In the genomic region with DNA sequence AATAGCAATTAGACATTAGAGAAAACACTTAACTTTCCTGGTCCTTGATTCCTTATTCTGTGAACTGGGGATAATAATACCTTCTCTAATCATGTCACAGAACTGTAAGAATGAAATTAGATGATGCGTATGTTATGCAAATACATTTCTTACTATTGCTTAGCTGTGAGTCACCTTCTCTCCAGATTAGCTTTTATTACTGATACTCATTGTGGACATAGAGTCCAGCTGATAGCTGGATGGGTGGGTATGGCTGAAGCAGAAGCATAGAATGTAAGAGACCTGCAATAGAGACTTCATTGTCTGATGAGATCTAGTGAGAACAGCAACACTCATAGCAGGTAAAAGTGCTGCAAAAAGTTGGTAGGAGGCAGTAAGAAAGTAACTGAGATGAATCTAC, we compare ENCODE assay signal across 29 cellular contexts.
"Had no signal": no experiment of that assay in that cellular context is flagged by ENCODE, and none has a peak within 500 bp of the region (broad histone marks: within the 10 kb centered on the region; RNA-seq: fewer than 3 reads in every experiment).

No MANE protein-coding gene starts in this region.

- H3K36me3 Mint-ChIP-seq: activated CD4-positive, alpha-beta memory T cell treated with anti-CD3 and anti-CD28 coated beads for 36 hours; activated naive CD8-positive, alpha-beta T cell; brain had no signal

- H3K9me2 ChIP-seq: SK-N-SH had no signal

- H3K27me3 ChIP-seq: SJCRH30 had no signal

- H3K36me3 ChIP-seq: SJCRH30 had no signal

- H3K9ac ChIP-seq: SK-N-SH had no signal

- H3K9me3 ChIP-seq: SJCRH30 had no signal

- H3K27ac Mint-ChIP-seq: activated CD4-positive, alpha-beta memory T cell treated with anti-CD3 and anti-CD28 coated beads for 36 hours; activated CD4-positive, alpha-beta T cell treated with anti-CD3 and anti-CD28 coated beads, Interleukin-2, amount 10 ng/mL, durations not matched to agents 7 days and 5 days; activated naive CD4-positive, alpha-beta T cell treated with anti-CD3 and anti-CD28 coated beads for 36 hours; activated naive CD8-positive, alpha-beta T cell; activated T-helper 17 cell treated with anti-CD3 and anti-CD28 coated beads, Interleukin-2, amount 50 U/mL, for 72 hours; brain had no signal

- H3K4me3 Mint-ChIP-seq: activated CD4-positive, alpha-beta memory T cell treated with anti-CD3 and anti-CD28 coated beads for 36 hours; activated CD4-positive, alpha-beta T cell treated with anti-CD3 and anti-CD28 coated beads, Interleukin-2, amount 10 ng/mL, durations not matched to agents 7 days and 5 days; activated naive CD4-positive, alpha-beta T cell treated with anti-CD3 and anti-CD28 coated beads for 36 hours; activated naive CD8-positive, alpha-beta T cell; activated T-helper 17 cell treated with anti-CD3 and anti-CD28 coated beads, Interleukin-2, amount 50 U/mL, for 72 hours; brain had no signal

- DNase-seq: activated CD4-positive, alpha-beta memory T cell treated with anti-CD3 and anti-CD28 coated beads for 36 hours; activated CD4-positive, alpha-beta T cell treated with anti-CD3 and anti-CD28 coated beads, Interleukin-2, amount 10 ng/mL, durations not matched to agents 7 days and 5 days; activated CD4-positive, CD25-positive, alpha-beta regulatory T cell; activated CD8-positive, alpha-beta memory T cell treated with anti-CD3 and anti-CD28 coated beads for 24 hours; activated gamma-delta T cell; activated naive CD4-positive, alpha-beta T cell treated with anti-CD3 and anti-CD28 coated beads for 36 hours; activated T-cell treated with anti-CD3 and anti-CD28 coated beads for 4 hours; activated T-cell treated with anti-CD3 and anti-CD28 coated beads, Interleukin-2, amount 50 U/mL, for 48 hours; amygdala; cerebellar nuclear complex; Kasumi-1; KBM-7; NCI-H1092; NCI-H1417; NCI-H1930; NCI-H2171; NCI-H226; NCI-H510A; NCI-H526 treated with DMSO at 0.1 percent for 48 hours; Right ventricle myocardium superior; RPMI8226; SJCRH30; SK-N-SH; T-helper 1 cell had no signal

- H3K4me1 ChIP-seq: SJCRH30 had no signal

- FAIRE-seq: astrocyte had no signal

- H3K4me1 Mint-ChIP-seq: activated CD4-positive, alpha-beta T cell treated with anti-CD3 and anti-CD28 coated beads, Interleukin-2, amount 10 ng/mL, durations not matched to agents 7 days and 5 days; activated T-helper 17 cell treated with anti-CD3 and anti-CD28 coated beads, Interleukin-2, amount 50 U/mL, for 72 hours had no signal

- H3K4me2 ChIP-seq: SK-N-SH had no signal

- ATAC-seq: activated T-helper 17 cell treated with anti-CD3 and anti-CD28 coated beads, Interleukin-2, amount 50 U/mL, for 72 hours had no signal

- H3K27ac ChIP-seq: SJCRH30, VCaP had no signal

- H3K4me3 ChIP-seq: SJCRH30 had no signal

- H3K27me3 Mint-ChIP-seq: activated CD4-positive, alpha-beta memory T cell treated with anti-CD3 and anti-CD28 coated beads for 36 hours; activated CD4-positive, alpha-beta T cell treated with anti-CD3 and anti-CD28 coated beads, Interleukin-2, amount 10 ng/mL, durations not matched to agents 7 days and 5 days; activated naive CD8-positive, alpha-beta T cell; activated T-helper 17 cell treated with anti-CD3 and anti-CD28 coated beads, Interleukin-2, amount 50 U/mL, for 72 hours had no signal
